21 cellular contexts compared by ENCODE assay signal in the genomic region with DNA sequence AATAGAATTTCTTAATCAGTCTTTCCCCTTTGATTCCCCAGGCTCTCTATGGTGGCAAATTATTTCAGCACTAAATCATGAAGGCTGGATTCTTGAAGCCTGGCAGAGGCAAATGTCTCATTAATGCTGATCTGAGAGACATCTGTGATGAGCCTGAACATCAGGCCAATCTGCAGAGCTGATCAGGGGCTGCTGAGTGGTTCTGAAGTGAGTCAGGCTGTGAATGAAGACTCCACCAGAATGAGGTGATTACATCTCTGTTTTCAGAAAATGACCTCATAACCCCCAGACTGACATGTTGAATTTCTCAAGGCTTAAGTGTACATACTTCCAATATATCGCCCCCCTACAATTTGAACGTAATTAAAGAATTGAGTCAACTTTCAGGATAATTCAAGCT.
"Had no signal": no experiment of that assay in that cellular context is flagged by ENCODE, and none has a peak within 500 bp of the region (broad histone marks: within the 10 kb centered on the region; RNA-seq: fewer than 3 reads in every experiment).

No MANE protein-coding gene starts in this region.

- H3K27ac ChIP-seq: body of pancreas, esophagus squamous epithelium, right atrium auricular region, stomach, thyroid gland, upper lobe of left lung, vagina had no signal

- DNase-seq: activated B cell treated with CpG ODN at 0.5 μM for 24 hours; activated CD4-positive, alpha-beta T cell treated with anti-CD3 and anti-CD28 coated beads, Interleukin-2, amount 50 U/mL, for 1 hour; activated CD8-positive, alpha-beta memory T cell treated with anti-CD3 and anti-CD28 coated beads, Interleukin-2, amount 10 ng/mL, durations not matched to agents 7 days and 5 days; activated CD8-positive, alpha-beta T cell treated with anti-CD3 and anti-CD28 coated beads for 36 hours; activated naive CD4-positive, alpha-beta T cell; activated T-cell treated with anti-CD3 and anti-CD28 coated beads, Interleukin-2, amount 50 U/mL, for 48 hours; body of pancreas; dermis blood vessel endothelial cell; effector CD4-positive, alpha-beta T cell; esophagus squamous epithelium; left cardiac atrium; left ventricle myocardium superior; natural killer cell; stimulated activated CD4-positive, alpha-beta T cell treated with anti-CD3 and anti-CD28 coated beads, Interleukin-15, amount 100 ng/mL, for 24 hours; stimulated activated CD4-positive, alpha-beta T cell treated with anti-CD3 and anti-CD28 coated beads, Interleukin-2, amount 100 ng/mL, for 24 hours; stimulated activated naive B cell treated with anti-CD40 and anti-IgM and Interleukin-4, amounts not matched to agents 10 μg/mL and 1 μg/mL and 100 μg/mL, for 72 hours; stomach; thyroid gland; upper lobe of left lung had no signal

- H3K4me1 ChIP-seq: body of pancreas, esophagus squamous epithelium, right atrium auricular region, stomach, thyroid gland, upper lobe of left lung, vagina had no signal

- H3K9me3 ChIP-seq: body of pancreas, esophagus squamous epithelium, right atrium auricular region, stomach, thyroid gland, upper lobe of left lung, vagina had no signal

- H3K36me3 ChIP-seq: esophagus squamous epithelium, right atrium auricular region, stomach, thyroid gland, upper lobe of left lung, vagina had no signal

- H3K4me3 ChIP-seq: body of pancreas, esophagus squamous epithelium, right atrium auricular region, stomach, thyroid gland, upper lobe of left lung, vagina had no signal
